23 cellular contexts compared by ENCODE assay signal in the genomic region with DNA sequence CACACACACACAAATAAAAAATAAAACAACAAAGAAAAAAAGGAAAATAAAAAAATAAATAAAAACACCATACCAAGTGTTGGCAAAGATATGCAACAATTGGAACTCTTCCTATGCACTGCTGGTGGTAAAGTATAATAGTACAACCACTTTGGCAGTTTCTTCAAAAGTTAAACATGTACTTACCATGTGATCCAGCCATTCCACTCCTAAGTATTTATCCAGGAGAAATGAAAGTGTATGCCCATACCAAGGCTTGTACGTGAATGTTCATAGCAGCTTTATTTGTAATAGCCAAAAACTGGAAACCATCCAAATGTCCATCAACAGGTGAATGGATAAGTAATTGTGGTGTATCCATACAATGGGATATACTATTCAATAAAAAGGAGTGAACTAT. TPM values are rescaled to one million over a fixed set of nuclear protein-coding genes. Genes with fewer than 3 reads are reported as not detected.
"Had no signal": no experiment of that assay in that cellular context is flagged by ENCODE, and none has a peak within 500 bp of the region (broad histone marks: within the 10 kb centered on the region; RNA-seq: fewer than 3 reads in every experiment).

No MANE protein-coding gene starts in this region.

- H3K27ac Mint-ChIP-seq: dendritic cell treated with granulocyte-macrophage colony-stimulating factor and Interleukin-4, amounts not matched to agents 40 ng/mL and 50 ng/mL, for 4 days; immature natural killer cell; nephron progenitor cell; stimulated activated effector memory CD8-positive, alpha-beta T cell treated with anti-CD3 and anti-CD28 coated beads, Interleukin-12 subunit alpha, Interleukin-12 subunit beta, amount 100 ng/mL, for 72 hours had no signal

- H3K4me1 ChIP-seq: esophagus squamous epithelium, gastroesophageal sphincter, left ventricle myocardium inferior, lower lobe of right lung, psoas muscle, right lobe of liver, upper lobe of left lung, vagina had no signal

- H3K36me3 ChIP-seq: esophagus squamous epithelium, gastroesophageal sphincter, left ventricle myocardium inferior, lower lobe of right lung, right lobe of liver, tibial artery, upper lobe of left lung, vagina had no signal

- H3K4me3 ChIP-seq: esophagus squamous epithelium, gastroesophageal sphincter, left ventricle myocardium inferior, lower lobe of right lung, psoas muscle, right lobe of liver, tibial artery, upper lobe of left lung, vagina had no signal

- ATAC-seq: effector memory CD8-positive, alpha-beta T cell; gastroesophageal sphincter; psoas muscle; right lobe of liver; stimulated activated effector memory CD8-positive, alpha-beta T cell treated with anti-CD3 and anti-CD28 coated beads, Interleukin-12 subunit alpha, Interleukin-12 subunit beta, amount 100 ng/mL, for 72 hours; stimulated activated naive CD8-positive, alpha-beta T cell treated with anti-CD3 and anti-CD28 coated beads, Interleukin-15, Interleukin-2, amounts not matched to agents 100 U/mL and 50 U/mL, for 24 hours had no signal

- H3K9me3 Mint-ChIP-seq: dendritic cell treated with granulocyte-macrophage colony-stimulating factor and Interleukin-4, amounts not matched to agents 40 ng/mL and 50 ng/mL, for 4 days; effector memory CD8-positive, alpha-beta T cell; immature natural killer cell; stimulated activated effector memory CD8-positive, alpha-beta T cell treated with anti-CD3 and anti-CD28 coated beads, Interleukin-12 subunit alpha, Interleukin-12 subunit beta, amount 100 ng/mL, for 72 hours had no signal

- H3K4me3 Mint-ChIP-seq: dendritic cell treated with granulocyte-macrophage colony-stimulating factor and Interleukin-4, amounts not matched to agents 40 ng/mL and 50 ng/mL, for 4 days; effector memory CD8-positive, alpha-beta T cell; immature natural killer cell; nephron progenitor cell; stimulated activated effector memory CD8-positive, alpha-beta T cell treated with anti-CD3 and anti-CD28 coated beads, Interleukin-12 subunit alpha, Interleukin-12 subunit beta, amount 100 ng/mL, for 72 hours had no signal

- H3K4me1 Mint-ChIP-seq: immature natural killer cell; nephron progenitor cell; stimulated activated effector memory CD8-positive, alpha-beta T cell treated with anti-CD3 and anti-CD28 coated beads, Interleukin-12 subunit alpha, Interleukin-12 subunit beta, amount 100 ng/mL, for 72 hours had no signal

- H3K9me3 ChIP-seq: esophagus squamous epithelium, lower lobe of right lung, psoas muscle, right lobe of liver, tibial artery, upper lobe of left lung, vagina had no signal

- H3K27ac ChIP-seq: esophagus squamous epithelium, gastroesophageal sphincter, left ventricle myocardium inferior, lower lobe of right lung, psoas muscle, right lobe of liver, tibial artery, upper lobe of left lung, vagina had no signal

- H3K36me3 Mint-ChIP-seq: stimulated activated effector memory CD8-positive, alpha-beta T cell treated with anti-CD3 and anti-CD28 coated beads, Interleukin-12 subunit alpha, Interleukin-12 subunit beta, amount 100 ng/mL, for 72 hours had no signal

- H3K27me3 ChIP-seq: esophagus squamous epithelium, gastroesophageal sphincter, right lobe of liver, tibial artery, upper lobe of left lung, vagina had no signal

- DNase-seq: effector memory CD8-positive, alpha-beta T cell; esophagus squamous epithelium; foreskin fibroblast; glutamatergic neuron; immature natural killer cell; left ventricle myocardium inferior; lower lobe of right lung; mesenchymal stem cell; midbrain; nephron progenitor cell; psoas muscle; retina; right lobe of liver; stimulated activated CD4-positive, alpha-beta T cell treated with anti-CD3 and anti-CD28 coated beads, Interleukin-4, amount 100 ng/mL, for 1 hour; stimulated activated CD8-positive, alpha-beta memory T cell treated with anti-CD3 and anti-CD28 coated beads, Interleukin-4, amount 100 ng/mL, for 48 hours; stimulated activated naive CD8-positive, alpha-beta T cell treated with anti-CD3 and anti-CD28 coated beads, Interleukin-15, Interleukin-2, amounts not matched to agents 100 U/mL and 50 U/mL, for 24 hours; tibial artery; upper lobe of left lung had no signal

RNA-seq across cellular contexts. Expression of a gene that starts 17.0 kb away (rescaled TPM):
- total RNA-seq: epithelial cell of proximal tubule, esophagus squamous epithelium, left ventricle myocardium inferior, psoas muscle, right lobe of liver, vagina had no signal
